ENCODE assay signal across 1 cellular context in the genomic region with DNA sequence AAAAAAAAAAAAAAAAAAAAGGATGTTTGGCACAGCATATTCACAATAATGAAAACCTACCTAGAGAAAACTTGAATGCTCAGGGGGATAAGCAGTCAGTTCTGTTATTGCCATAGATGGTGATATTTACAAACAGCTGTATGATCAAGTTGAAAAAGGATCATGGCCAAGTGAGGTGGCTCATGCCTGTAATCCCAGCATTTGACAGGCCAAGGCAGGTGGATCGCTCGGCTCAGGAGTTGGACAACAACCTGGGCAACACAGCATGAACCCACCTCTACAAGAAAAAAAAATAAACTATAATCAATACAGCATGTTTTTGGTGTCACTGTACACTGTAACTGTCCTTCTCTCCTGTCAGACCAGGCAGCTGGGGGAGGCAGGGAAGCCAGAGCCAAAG.
TF ChIP-seq lines count a peak whose summit lies in the region.

No MANE protein-coding gene starts in this region.

TF ChIP-seq in WTC11, 78 proteins besides CTCF, POLR2A, EP300 and RAD21 (continued from another document):
- TF ChIP-seq, protein P1, sequence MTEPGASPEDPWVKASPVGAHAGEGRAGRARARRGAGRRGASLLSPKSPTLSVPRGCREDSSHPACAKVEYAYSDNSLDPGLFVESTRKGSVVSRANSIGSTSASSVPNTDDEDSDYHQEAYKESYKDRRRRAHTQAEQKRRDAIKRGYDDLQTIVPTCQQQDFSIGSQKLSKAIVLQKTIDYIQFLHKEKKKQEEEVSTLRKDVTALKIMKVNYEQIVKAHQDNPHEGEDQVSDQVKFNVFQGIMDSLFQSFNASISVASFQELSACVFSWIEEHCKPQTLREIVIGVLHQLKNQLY (CRISPR knock-in tag; IDR thresholded peaks at IDR 0.05) = no peak
- TF ChIP-seq, protein P2, sequence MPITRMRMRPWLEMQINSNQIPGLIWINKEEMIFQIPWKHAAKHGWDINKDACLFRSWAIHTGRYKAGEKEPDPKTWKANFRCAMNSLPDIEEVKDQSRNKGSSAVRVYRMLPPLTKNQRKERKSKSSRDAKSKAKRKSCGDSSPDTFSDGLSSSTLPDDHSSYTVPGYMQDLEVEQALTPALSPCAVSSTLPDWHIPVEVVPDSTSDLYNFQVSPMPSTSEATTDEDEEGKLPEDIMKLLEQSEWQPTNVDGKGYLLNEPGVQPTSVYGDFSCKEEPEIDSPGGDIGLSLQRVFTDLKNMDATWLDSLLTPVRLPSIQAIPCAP (CRISPR knock-in tag; IDR thresholded peaks at IDR 0.05) = no peak
- TF ChIP-seq, protein P3, sequence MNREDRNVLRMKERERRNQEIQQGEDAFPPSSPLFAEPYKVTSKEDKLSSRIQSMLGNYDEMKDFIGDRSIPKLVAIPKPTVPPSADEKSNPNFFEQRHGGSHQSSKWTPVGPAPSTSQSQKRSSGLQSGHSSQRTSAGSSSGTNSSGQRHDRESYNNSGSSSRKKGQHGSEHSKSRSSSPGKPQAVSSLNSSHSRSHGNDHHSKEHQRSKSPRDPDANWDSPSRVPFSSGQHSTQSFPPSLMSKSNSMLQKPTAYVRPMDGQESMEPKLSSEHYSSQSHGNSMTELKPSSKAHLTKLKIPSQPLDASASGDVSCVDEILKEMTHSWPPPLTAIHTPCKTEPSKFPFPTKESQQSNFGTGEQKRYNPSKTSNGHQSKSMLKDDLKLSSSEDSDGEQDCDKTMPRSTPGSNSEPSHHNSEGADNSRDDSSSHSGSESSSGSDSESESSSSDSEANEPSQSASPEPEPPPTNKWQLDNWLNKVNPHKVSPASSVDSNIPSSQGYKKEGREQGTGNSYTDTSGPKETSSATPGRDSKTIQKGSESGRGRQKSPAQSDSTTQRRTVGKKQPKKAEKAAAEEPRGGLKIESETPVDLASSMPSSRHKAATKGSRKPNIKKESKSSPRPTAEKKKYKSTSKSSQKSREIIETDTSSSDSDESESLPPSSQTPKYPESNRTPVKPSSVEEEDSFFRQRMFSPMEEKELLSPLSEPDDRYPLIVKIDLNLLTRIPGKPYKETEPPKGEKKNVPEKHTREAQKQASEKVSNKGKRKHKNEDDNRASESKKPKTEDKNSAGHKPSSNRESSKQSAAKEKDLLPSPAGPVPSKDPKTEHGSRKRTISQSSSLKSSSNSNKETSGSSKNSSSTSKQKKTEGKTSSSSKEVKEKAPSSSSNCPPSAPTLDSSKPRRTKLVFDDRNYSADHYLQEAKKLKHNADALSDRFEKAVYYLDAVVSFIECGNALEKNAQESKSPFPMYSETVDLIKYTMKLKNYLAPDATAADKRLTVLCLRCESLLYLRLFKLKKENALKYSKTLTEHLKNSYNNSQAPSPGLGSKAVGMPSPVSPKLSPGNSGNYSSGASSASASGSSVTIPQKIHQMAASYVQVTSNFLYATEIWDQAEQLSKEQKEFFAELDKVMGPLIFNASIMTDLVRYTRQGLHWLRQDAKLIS (CRISPR knock-in tag; IDR thresholded peaks at IDR 0.05; ENCODE audit: borderline replicate concordance) = no peak
- TF ChIP-seq, protein P4, sequence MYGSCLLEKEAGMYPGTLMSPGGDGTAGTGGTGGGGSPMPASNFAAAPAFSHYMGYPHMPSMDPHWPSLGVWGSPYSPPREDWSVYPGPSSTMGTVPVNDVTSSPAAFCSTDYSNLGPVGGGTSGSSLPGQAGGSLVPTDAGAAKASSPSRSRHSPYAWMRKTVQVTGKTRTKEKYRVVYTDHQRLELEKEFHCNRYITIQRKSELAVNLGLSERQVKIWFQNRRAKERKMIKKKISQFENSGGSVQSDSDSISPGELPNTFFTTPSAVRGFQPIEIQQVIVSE (CRISPR knock-in tag; IDR thresholded peaks at IDR 0.05; ENCODE audit: borderline replicate concordance) = no peak
- no peak for TF ChIP-seq MXD4 (CRISPR knock-in tag; IDR thresholded peaks at IDR 0.05; ENCODE audit: borderline replicate concordance)
- no peak for TF ChIP-seq ZBTB21 (CRISPR knock-in tag; IDR thresholded peaks at IDR 0.05; ENCODE audit: borderline replicate concordance)
- no peak for TF ChIP-seq ZNF138 (CRISPR knock-in tag; conservative IDR thresholded peaks at IDR 0.05)
- TF ChIP-seq NR3C1 (CRISPR knock-in tag; conservative IDR thresholded peaks at IDR 0.05; ENCODE audit: low read depth) = no peak
